In genomic region chr14:52267501-52268190, GRCh38 we compare ENCODE assay signal across 8 cellular contexts. TPM values are rescaled to one million over a fixed set of nuclear protein-coding genes. Genes with fewer than 3 reads are reported as not detected.
DNase-seq lines count a peak whose midpoint lies in the region; ATAC-seq and TF ChIP-seq lines count a peak whose summit lies in the region.

TSS of gene PTGDR (plus strand) at chr14:52267698. CDS start at chr14:52267815, 117 bp downstream.

- no peak for TF ChIP-seq EP300 in esophagus muscularis mucosa (IDR thresholded peaks at IDR 0.05)

- POLR2A ChIA-PET in A673 (lab: Charles Lee; ENCODE audit: low non-redundant PET) = no interaction called here

- intact Hi-C loops in esophagus muscularis mucosa (cut with DNase I) = no loop called here
- intact Hi-C loops in vagina (cut with DNase I) = loop anchor here (5.0 kb wide), 1 partner anchor 200 kb away; the partner anchor contains the start of gene NID2
- intact Hi-C loops in A673 (cut with micrococcal nuclease; ENCODE audit: unreplicated experiment) = no loop called here
- intact Hi-C loops in Calu3 (cut with micrococcal nuclease; ENCODE audit: unreplicated experiment) = no loop called here

- BruUV-seq in A673 (replicated peaks; lab: Mats Ljungman, UMichigan) = no TSS peak
- no TSS peak for BruUV-seq in Calu3 (replicated peaks; lab: Mats Ljungman, UMichigan)

- CTCF ChIA-PET in A673 (lab: Charles Lee) = no interaction called here
- CTCF ChIA-PET in Calu3 (lab: Charles Lee) = no interaction called here

- TF ChIP-seq POLR2A in esophagus muscularis mucosa (IDR thresholded peaks at IDR 0.05; ENCODE audit: low read depth) (no peak), vagina (IDR thresholded peaks at IDR 0.05) (no peak)

- no peaks in the 10 kb centered on the region for H3K9me3 Mint-ChIP-seq in natural killer cell treated with Interleukin-12 subunit alpha and Interleukin-12 subunit beta and Interleukin-15 and Interleukin-18, amount 100 ng/mL, for 72 hours
- no peaks in the 10 kb centered on the region for H3K9me3 Mint-ChIP-seq in Calu3 (ENCODE audit: low read depth, unreplicated experiment)

- DNase-seq in DMS79 treated with DMSO at 0.1 percent for 48 hours (lab: John Stamatoyannopoulos, UW) (peak; percentile 66), esophagus muscularis mucosa (ENCODE audit: extremely low spot score) (no peak), vagina (ENCODE audit: extremely low spot score in 2 of 2) (no peak), A673 (ENCODE audit: low spot score) (no peak), NCI-H526 treated with DMSO at 0.1 percent for 48 hours (lab: John Stamatoyannopoulos, UW) (no peak), Calu3 (no peak)
- peak; percentile 21 to 25 for DNase-seq in activated CD4-positive, alpha-beta T cell treated with anti-CD3 and anti-CD28 coated beads, Interleukin-2, amount 50 U/mL, for 4 hours
- peak; percentile 79 for DNase-seq in natural killer cell treated with Interleukin-12 subunit alpha and Interleukin-12 subunit beta and Interleukin-15 and Interleukin-18, amount 100 ng/mL, for 72 hours (ENCODE audit: low spot score)

- peak within 1 kb of the TSS; percentile 92 to 94 for H3K27ac Mint-ChIP-seq in natural killer cell treated with Interleukin-12 subunit alpha and Interleukin-12 subunit beta and Interleukin-15 and Interleukin-18, amount 100 ng/mL, for 72 hours
- H3K27ac Mint-ChIP-seq in Calu3 (ENCODE audit: unreplicated experiment) = no peak within 1 kb of the TSS

- ATAC-seq in natural killer cell treated with Interleukin-12 subunit alpha and Interleukin-12 subunit beta and Interleukin-15 and Interleukin-18, amount 100 ng/mL, for 72 hours = peak; percentile 86 to 91

- TF ChIP-seq CTCF in esophagus muscularis mucosa (IDR thresholded peaks at IDR 0.05) (no peak), vagina (IDR thresholded peaks at IDR 0.05) (no peak), A673 (conservative IDR thresholded peaks at IDR 0.05; ENCODE audit: low read depth, low read length) (no peak), Calu3 (IDR thresholded peaks at IDR 0.05; ENCODE audit: unreplicated experiment) (no peak)

- peaks cover 14% of the 10 kb centered on the region for H3K36me3 Mint-ChIP-seq in natural killer cell treated with Interleukin-12 subunit alpha and Interleukin-12 subunit beta and Interleukin-15 and Interleukin-18, amount 100 ng/mL, for 72 hours
- no peaks in the 10 kb centered on the region for H3K36me3 Mint-ChIP-seq in Calu3 (ENCODE audit: insufficient read depth, unreplicated experiment)

- peak within 1 kb of the TSS; percentile 45 to 58 (median 48) for H3K4me3 ChIP-seq in esophagus muscularis mucosa
- peak within 1 kb of the TSS; percentile 47 to 52 for H3K4me3 ChIP-seq in vagina
- no peak within 1 kb of the TSS for H3K4me3 ChIP-seq in A673 (ENCODE audit: low read depth, low read length, poor library complexity, severe bottlenecking)

- peak within 1 kb of the TSS; percentile 100 for H3K4me3 Mint-ChIP-seq in natural killer cell treated with Interleukin-12 subunit alpha and Interleukin-12 subunit beta and Interleukin-15 and Interleukin-18, amount 100 ng/mL, for 72 hours
- H3K4me3 Mint-ChIP-seq in Calu3 (ENCODE audit: low read depth, unreplicated experiment) = no peak within 1 kb of the TSS

- H3K27me3 ChIP-seq in esophagus muscularis mucosa (peaks cover 0 to 46% (median 0%) of the 10 kb centered on the region in 4 donors), vagina (no peaks in the 10 kb centered on the region), A673 (replicated peaks; ENCODE audit: insufficient read depth, low read depth, low read length, poor library complexity) (peaks cover 65% of the 10 kb centered on the region)

- H3K27ac ChIP-seq in esophagus muscularis mucosa (replicated peaks in 1 of 4) (peak within 1 kb of the TSS in 1 of 4 donors; percentile 3), vagina (peak within 1 kb of the TSS; percentile 37), A673 (ENCODE audit: low read depth, low read length, poor library complexity, severe bottlenecking) (no peak within 1 kb of the TSS)

- peaks cover 72 to 80% of the 10 kb centered on the region in 2 donors for H3K4me1 Mint-ChIP-seq in natural killer cell treated with Interleukin-12 subunit alpha and Interleukin-12 subunit beta and Interleukin-15 and Interleukin-18, amount 100 ng/mL, for 72 hours (ENCODE audit: low read depth in 2 of 2)
- no peaks in the 10 kb centered on the region for H3K4me1 Mint-ChIP-seq in Calu3 (ENCODE audit: low read depth, unreplicated experiment)

- WGBS in esophagus muscularis mucosa = 7% methylated on average over 19 of the region's 58 CpGs

- no peaks in the 10 kb centered on the region for H3K36me3 ChIP-seq in esophagus muscularis mucosa
- no peaks in the 10 kb centered on the region for H3K36me3 ChIP-seq in vagina
- no peaks in the 10 kb centered on the region for H3K36me3 ChIP-seq in A673 (ENCODE audit: insufficient read depth, low read length, poor library complexity, severe bottlenecking)

- H3K9me3 ChIP-seq in esophagus muscularis mucosa (no peaks in the 10 kb centered on the region), vagina (no peaks in the 10 kb centered on the region), A673 (ENCODE audit: low read depth, low read length, poor library complexity, severe bottlenecking) (no peaks in the 10 kb centered on the region)

- H3K27me3 Mint-ChIP-seq in natural killer cell treated with Interleukin-12 subunit alpha and Interleukin-12 subunit beta and Interleukin-15 and Interleukin-18, amount 100 ng/mL, for 72 hours = no peaks in the 10 kb centered on the region
- peaks cover 27% of the 10 kb centered on the region for H3K27me3 Mint-ChIP-seq in Calu3 (ENCODE audit: unreplicated experiment)

- H3K4me1 ChIP-seq in esophagus muscularis mucosa = peaks cover 21 to 31% (median 30%) of the 10 kb centered on the region in 4 donors
- peaks cover 37% of the 10 kb centered on the region for H3K4me1 ChIP-seq in vagina
- no peaks in the 10 kb centered on the region for H3K4me1 ChIP-seq in A673 (ENCODE audit: insufficient read depth, low read length, poor library complexity, severe bottlenecking)

RNA-seq across cellular contexts. Expression of gene PTGDR, which starts in this region (rescaled TPM):
- total RNA-seq in esophagus muscularis mucosa = under 1 TPM; 0.17 to 0.66 (median 0.37) TPM
- total RNA-seq in natural killer cell treated with Interleukin-12 subunit alpha and Interleukin-12 subunit beta and Interleukin-15 and Interleukin-18, amount 100 ng/mL, for 72 hours = 1 to 10 TPM; 3.8 to 4.5 TPM
- 1.2 TPM for total RNA-seq in vagina
- total RNA-seq in A673 (2021) = not detected in 2 replicates
- total RNA-seq in Calu3 (2022) = not detected in 2 replicates

Comparison
In these comparisons a context has a peak if more than half of its experiments do, and no peak if none do; other contexts are left out.
1. DNase-seq: peak in DMS79 treated with DMSO at 0.1 percent for 48 hours (single experiment), activated CD4-positive, alpha-beta T cell treated with anti-CD3 and anti-CD28 coated beads, Interleukin-2, amount 50 U/mL, for 4 hours (2 of 2) and natural killer cell treated with Interleukin-12 subunit alpha and Interleukin-12 subunit beta and Interleukin-15 and Interleukin-18, amount 100 ng/mL, for 72 hours (single experiment); none in esophagus muscularis mucosa (single experiment), vagina (0 of 2), A673 (single experiment), NCI-H526 treated with DMSO at 0.1 percent for 48 hours (single experiment) and Calu3 (single experiment).